ENCODE assay signal across 15 cellular contexts in genomic region chr12:14883663-14884062, GRCh38. TPM values are rescaled to one million over a fixed set of nuclear protein-coding genes. Genes with fewer than 3 reads are reported as not detected.
DNase-seq lines count a peak whose midpoint lies in the region; ATAC-seq, FAIRE-seq and TF ChIP-seq lines count a peak whose summit lies in the region.
"Had no signal": no experiment of that assay in that cellular context is flagged by ENCODE, and none has a peak within 500 bp of the region (broad histone marks: within the 10 kb centered on the region; RNA-seq: fewer than 3 reads in every experiment).

No MANE protein-coding gene starts in this region.

- no peak for ATAC-seq in pancreas

- no peak for TF ChIP-seq CTCF in KMS-11 (conservative IDR thresholded peaks at IDR 0.05; ENCODE audit: low read depth, low read length)
- TF ChIP-seq CTCF in colonic mucosa (IDR thresholded peaks at IDR 0.05) = no peak
- TF ChIP-seq CTCF in pancreas (IDR thresholded peaks at IDR 0.05) = no peak

- intact Hi-C loops in colonic mucosa (cut with DNase I) = no loop called here
- intact Hi-C loops in pancreas (cut with DNase I) = no loop called here

- H3K4me2 ChIP-seq in KMS-11 = peak overlapping the region; percentile 44; the same call in 1 of the 2 replicates

- DNase-seq in inferior parietal cortex (ENCODE audit: extremely low spot score) = peak; percentile 37
- DNase-seq in central memory CD4-positive, alpha-beta T cell = no peak
- DNase-seq in colonic mucosa = no peak
- DNase-seq in cortex of kidney (lab: John Stamatoyannopoulos, UW) = no peak
- DNase-seq in pancreas = no peak
- DNase-seq: activated CD4-positive, alpha-beta T cell treated with anti-CD3 and anti-CD28 coated beads for 4 hours; activated T-cell treated with anti-CD3 and anti-CD28 coated beads, Interleukin-2, amount 50 U/mL, for 72 hours; GM23248; head of caudate nucleus; NCI-H2107 had no signal

- peaks cover 27% of the 10 kb centered on the region for H3K4me1 ChIP-seq in KMS-11 (ENCODE audit: low read depth, poor library complexity, severe bottlenecking)
- H3K4me1 ChIP-seq in subcutaneous abdominal adipose tissue (ENCODE audit: control insufficient read depth in 5 of 5, insufficient read depth in 5 of 5, low read length in 5 of 5) = peaks cover 0 to 31% (median 25%) of the 10 kb centered on the region in 5 donors
- H3K4me1 ChIP-seq in colonic mucosa = no peaks in the 10 kb centered on the region
- H3K4me1 ChIP-seq in pancreas = peaks cover 0 to 6% (median 0%) of the 10 kb centered on the region in 3 donors

- H3K9ac ChIP-seq in KMS-11 (no peak overlapping the region), subcutaneous abdominal adipose tissue (ENCODE audit: low read length in 5 of 5) (peak overlapping the region in 1 of 5 donors; percentile 72), colonic mucosa (ENCODE audit: low read depth in 2 of 2, low read length in 2 of 2) (no peak overlapping the region)

- no peak for FAIRE-seq in pancreas (lab: Jason Lieb, UNC)
- FAIRE-seq: astrocyte had no signal

- WGBS in pancreas, 2 donors = 84 to 94% methylated on average over 10 of the region's 10 CpGs

- H3K27ac ChIP-seq in KMS-11 = 0 out of 2 replicates have a peak overlapping the region, but pooled peaks have one; percentile 36
- peak overlapping the region; percentile 76 for H3K27ac ChIP-seq in subcutaneous abdominal adipose tissue (ENCODE audit: low read depth, low read length)
- no peak overlapping the region for H3K27ac ChIP-seq in colonic mucosa
- H3K27ac ChIP-seq in pancreas = no peak overlapping the region
- H3K27ac ChIP-seq: GM23248 had no signal

- H3K4me3 ChIP-seq in KMS-11 (IDR thresholded peaks at IDR 0.05; ENCODE audit: insufficient read depth, low read depth, low read length) (no peak overlapping the region), subcutaneous abdominal adipose tissue (ENCODE audit: low read depth in 1 of 5, low read length in 5 of 5) (peak overlapping the region; percentile 48 to 76 (median 61)), colonic mucosa (no peak overlapping the region), pancreas (no peak overlapping the region)

- H2AFZ ChIP-seq in KMS-11 (ENCODE audit: low read depth) = no peak overlapping the region

- H3K27me3 ChIP-seq in KMS-11 (ENCODE audit: insufficient read depth, low read depth) (no peaks in the 10 kb centered on the region), subcutaneous abdominal adipose tissue (ENCODE audit: control insufficient read depth in 5 of 5, insufficient read depth in 4 of 5, low read length in 5 of 5) (no peaks in the 10 kb centered on the region), colonic mucosa (no peaks in the 10 kb centered on the region), pancreas (no peaks in the 10 kb centered on the region)

- H3K36me3 ChIP-seq in KMS-11 (ENCODE audit: insufficient read depth) (no peaks in the 10 kb centered on the region), subcutaneous abdominal adipose tissue (ENCODE audit: control insufficient read depth in 5 of 5, insufficient read depth in 5 of 5, low read length in 5 of 5) (peaks cover 0 to 7% (median 0%) of the 10 kb centered on the region in 5 donors), colonic mucosa (no peaks in the 10 kb centered on the region), pancreas (no peaks in the 10 kb centered on the region)

- H4K20me1 ChIP-seq in KMS-11 (ENCODE audit: insufficient read depth) = no peaks in the 10 kb centered on the region

- no peaks in the 10 kb centered on the region for H3K79me2 ChIP-seq in KMS-11 (ENCODE audit: insufficient read depth, low read depth)

- no peaks in the 10 kb centered on the region for H3K9me3 ChIP-seq in subcutaneous abdominal adipose tissue (ENCODE audit: control insufficient read depth in 5 of 5, low read length in 5 of 5)
- no peaks in the 10 kb centered on the region for H3K9me3 ChIP-seq in colonic mucosa
- no peaks in the 10 kb centered on the region for H3K9me3 ChIP-seq in pancreas

TF ChIP-seq in PFSK-1, 5 proteins besides CTCF, POLR2A, EP300 and RAD21:
- TF ChIP-seq TAF1 (IDR thresholded peaks at IDR 0.05; ENCODE audit: borderline replicate concordance, insufficient read depth, low read length) (no peak), FOXP2 (optimal IDR thresholded peaks at IDR 0.05; ENCODE audit: borderline replicate concordance, extremely low read depth, extremely low read length, insufficient read depth) (no peak), REST (IDR thresholded peaks at IDR 0.05; ENCODE audit: insufficient read depth in 1 of 2, low read depth in 2 of 2, low read length in 2 of 2) (no peak), SIN3A (IDR thresholded peaks at IDR 0.05; ENCODE audit: borderline replicate concordance, insufficient read depth, low read length) (0 out of 2 replicates have a peak, but pooled peaks have one; percentile 26)

RNA-seq across cellular contexts. Expression of gene MGP, which starts 2.0 kb away (rescaled TPM):
- polyA plus RNA-seq in PFSK-1 (2012; ENCODE audit: insufficient read length, low read depth) = 127 TPM
- total RNA-seq in colonic mucosa = 100 to 1,000 TPM in 1 of 2 donors, 10 to 100 TPM in 1; 37.6 to 180 TPM
- 100 to 1,000 TPM in 2 of 6 donors, 10 to 100 TPM in 4; 30.3 to 179 (median 57.9) TPM for total RNA-seq in pancreas
- polyA plus RNA-seq in pancreas = 100 to 1,000 TPM in 1 of 2 donors, 10 to 100 TPM in 1; 75.6 to 112 TPM
- total RNA-seq: astrocyte; T-helper 2 cell treated with Interferon-gamma antibody and Interleukin-4, amounts not matched to agents 100 ng/mL and 5 ng/mL, for 36 hours had no signal

RNA-seq across cellular contexts. Expression of gene ART4, which starts 40.3 kb away (rescaled TPM):
- polyA plus RNA-seq in PFSK-1 (2012; ENCODE audit: insufficient read length, low read depth) = not detected
- under 1 TPM in 1 of 2 donors, not detected in 1; 0.49 TPM for total RNA-seq in colonic mucosa
- total RNA-seq in pancreas = 1 to 10 TPM in 3 of 6 donors, under 1 TPM in 3; 0.25 to 7.2 (median 1.1) TPM
- under 1 TPM; 0.38 to 0.63 TPM for polyA plus RNA-seq in pancreas
- total RNA-seq: activated T-cell treated with anti-CD3 and anti-CD28 coated beads, Interleukin-2, amount 50 U/mL, for 72 hours; astrocyte; GM23248; T-helper 2 cell treated with Interferon-gamma antibody and Interleukin-4, amounts not matched to agents 100 ng/mL and 5 ng/mL, for 36 hours had no signal
- polyA plus RNA-seq: GM23248 had no signal

RNA-seq across cellular contexts. Expression of gene ERP27, which starts 54.7 kb away (rescaled TPM):
- polyA plus RNA-seq in PFSK-1 (2012; ENCODE audit: insufficient read length, low read depth) = 0.39 TPM
- total RNA-seq in colonic mucosa = 1 to 10 TPM in 1 of 2 donors, under 1 TPM in 1; 0.52 to 2.1 TPM
- 100 to 1,000 TPM in 4 of 6 donors, 10 to 100 TPM in 2; 87.2 to 267 (median 128) TPM for total RNA-seq in pancreas
- 10 to 100 TPM; 41.8 to 61.3 TPM for polyA plus RNA-seq in pancreas
- total RNA-seq: GM23248 had no signal
- polyA plus RNA-seq: GM23248 had no signal

Comparison
In these comparisons a context has a peak if more than half of its experiments do, and no peak if none do; other contexts are left out.
1. H3K27ac ChIP-seq: peak in KMS-11 (single experiment) and subcutaneous abdominal adipose tissue (single experiment); none in colonic mucosa (single experiment) and pancreas (0 of 4).
2. H3K4me3 ChIP-seq: peak in subcutaneous abdominal adipose tissue (5 of 5); none in KMS-11 (single experiment), colonic mucosa (single experiment) and pancreas (0 of 4).
3. RNA of gene ERP27, which starts 54.7 kb away (total RNA-seq): 87.2 to 267 TPM in pancreas; 0.52 to 2.1 TPM in colonic mucosa; every median in the first group is over 10 times any median in the second.